In genomic region chr3:52055537-52056351, GRCh38 we compare ENCODE assay signal across 8 cellular contexts. TPM values are rescaled to one million over a fixed set of nuclear protein-coding genes. Genes with fewer than 3 reads are reported as not detected.
DNase-seq lines count a peak whose midpoint lies in the region; ATAC-seq and TF ChIP-seq lines count a peak whose summit lies in the region.

No MANE protein-coding gene starts in this region.

- no peaks in the 10 kb centered on the region for H3K27me3 ChIP-seq in CD4-positive, alpha-beta memory T cell (ENCODE audit: insufficient read depth, low read length)
- peaks cover 18% of the 10 kb centered on the region for H3K27me3 ChIP-seq in ectodermal cell (ENCODE audit: control insufficient read depth, insufficient read depth, low read length, poor library complexity, severe bottlenecking)

- H3K9me3 ChIP-seq in CD4-positive, alpha-beta memory T cell (ENCODE audit: control insufficient read depth in 1 of 2, low read length in 2 of 2) = no peaks in the 10 kb centered on the region
- H3K9me3 ChIP-seq in ectodermal cell (ENCODE audit: control insufficient read depth, low read length) = no peaks in the 10 kb centered on the region

- peaks cover 16 to 46% of the 10 kb centered on the region in 2 donors for H3K36me3 Mint-ChIP-seq in CD4-positive, alpha-beta memory T cell

- peak overlapping the region; percentile 72 to 84 for H3K4me3 ChIP-seq in CD4-positive, alpha-beta memory T cell (ENCODE audit: low read length in 2 of 2)
- H3K4me3 ChIP-seq in ectodermal cell (ENCODE audit: insufficient read depth, low read depth, low read length) = peak overlapping the region; percentile 56

- TF ChIP-seq RAD21 in Ishikawa (IDR thresholded peaks at IDR 0.05; ENCODE audit: low read depth) = peak; percentile 26; the same call in 1 of the 2 replicates

- no peaks in the 10 kb centered on the region for H3K27me3 Mint-ChIP-seq in CD4-positive, alpha-beta memory T cell
- no peaks in the 10 kb centered on the region for H3K27me3 Mint-ChIP-seq in stimulated activated naive CD8-positive, alpha-beta T cell treated with anti-CD3 and anti-CD28 coated beads, Interleukin-15, amount 100 ng/mL, for 72 hours

- peak; percentile 20 for ATAC-seq in GM19455 (IDR thresholded peaks at IDR 0.05; ENCODE audit: unreplicated experiment)
- ATAC-seq in stimulated activated naive CD8-positive, alpha-beta T cell treated with anti-CD3 and anti-CD28 coated beads, Interleukin-15, amount 100 ng/mL, for 72 hours = peak; percentile 24
- no peak for ATAC-seq in omental fat pad (ENCODE audit: low FRiP score)

- no peak for TF ChIP-seq CTCF in omental fat pad (IDR thresholded peaks at IDR 0.05)

- POLR2A ChIA-PET in CD4-positive, alpha-beta memory T cell (lab: Charles Lee; ENCODE audit: partially characterized antibody) = interaction anchor here (0.9 to 4.6 kb wide), 23 partner anchors 12 to 1443 kb away, joined by 3 to 46 read pairs (median 3); partner anchors contain the start of genes ABHD14A, ABHD14B, ACY1 and GLYCTK

- CTCF ChIA-PET in CD4-positive, alpha-beta memory T cell (lab: Charles Lee; ENCODE audit: partially characterized antibody) = interaction anchor here (0.7 to 6.7 kb wide), 9 partner anchors 19 to 180 kb away, joined by 3 to 97 read pairs (median 5); partner anchors contain the start of genes ACY1, PARP3, RPL29 and RRP9

- TF ChIP-seq EP300 in Ishikawa (IDR thresholded peaks at IDR 0.05; ENCODE audit: borderline replicate concordance) = no peak

- WGBS in ectodermal cell, 2 experiments = 1% methylated on average over 94 of the region's 94 CpGs

- DNase-seq in CD4-positive, alpha-beta memory T cell = peak; percentile 41 to 57 (median 52)
- peak; percentile 27 to 39 for DNase-seq in activated CD4-positive, alpha-beta T cell treated with anti-CD3 and anti-CD28 coated beads for 4 hours
- DNase-seq in mesenteric fat pad (ENCODE audit: low spot score) (peak; percentile 90), omental fat pad (ENCODE audit: low spot score) (no peak)
- DNase-seq in stimulated activated naive CD8-positive, alpha-beta T cell treated with anti-CD3 and anti-CD28 coated beads, Interleukin-15, amount 100 ng/mL, for 72 hours = peak; percentile 68 to 73

- peaks cover 7% of the 10 kb centered on the region for H3K36me3 ChIP-seq in CD4-positive, alpha-beta memory T cell (ENCODE audit: insufficient read depth, low read length)
- H3K36me3 ChIP-seq in ectodermal cell (ENCODE audit: control insufficient read depth, insufficient read depth, low read length) = peaks cover 6% of the 10 kb centered on the region

- peaks cover 0 to 2% (median 0%) of the 10 kb centered on the region in 8 donors for H3K9me3 Mint-ChIP-seq in CD4-positive, alpha-beta memory T cell
- no peaks in the 10 kb centered on the region for H3K9me3 Mint-ChIP-seq in stimulated activated naive CD8-positive, alpha-beta T cell treated with anti-CD3 and anti-CD28 coated beads, Interleukin-15, amount 100 ng/mL, for 72 hours

- peaks cover 29 to 58% (median 42%) of the 10 kb centered on the region in 4 donors for H3K4me1 Mint-ChIP-seq in CD4-positive, alpha-beta memory T cell
- peaks cover 60% of the 10 kb centered on the region for H3K4me1 Mint-ChIP-seq in stimulated activated naive CD8-positive, alpha-beta T cell treated with anti-CD3 and anti-CD28 coated beads, Interleukin-15, amount 100 ng/mL, for 72 hours

- H3K27ac ChIP-seq in CD4-positive, alpha-beta memory T cell (ENCODE audit: low read depth, low read length) = peak overlapping the region; percentile 67
- H3K27ac ChIP-seq in ectodermal cell (ENCODE audit: insufficient read depth, low read depth, low read length, poor library complexity, severe bottlenecking) = no peak overlapping the region

- peak overlapping the region; percentile 81 to 95 (median 92) for H3K4me3 Mint-ChIP-seq in CD4-positive, alpha-beta memory T cell
- peak overlapping the region; percentile 91 to 96 for H3K4me3 Mint-ChIP-seq in stimulated activated naive CD8-positive, alpha-beta T cell treated with anti-CD3 and anti-CD28 coated beads, Interleukin-15, amount 100 ng/mL, for 72 hours

- peak overlapping the region; percentile 82 to 94 (median 90) for H3K27ac Mint-ChIP-seq in CD4-positive, alpha-beta memory T cell
- H3K27ac Mint-ChIP-seq in stimulated activated naive CD8-positive, alpha-beta T cell treated with anti-CD3 and anti-CD28 coated beads, Interleukin-15, amount 100 ng/mL, for 72 hours = peak overlapping the region; percentile 91 to 99

- peaks cover 56% of the 10 kb centered on the region for H3K4me1 ChIP-seq in CD4-positive, alpha-beta memory T cell (ENCODE audit: insufficient read depth, low read length)
- peaks cover 22% of the 10 kb centered on the region for H3K4me1 ChIP-seq in ectodermal cell (ENCODE audit: control insufficient read depth, insufficient read depth, low read length)

- intact Hi-C loops in CD4-positive, alpha-beta memory T cell (cut with micrococcal nuclease) = loop anchor here (2.0 kb wide), 1 partner anchor 555 kb away; the partner anchor contains the start of gene DCAF1

TF ChIP-seq in Ishikawa, 13 proteins besides CTCF, POLR2A, EP300 and RAD21:
- TF ChIP-seq YY1 (IDR thresholded peaks at IDR 0.05; ENCODE audit: low read depth) (0 out of 2 replicates have a peak, but pooled peaks have one; percentile 52), MAX (IDR thresholded peaks at IDR 0.05) (peak; percentile 99), USF1 (IDR thresholded peaks at IDR 0.05) (no peak), ZBTB7A (IDR thresholded peaks at IDR 0.05; ENCODE audit: low read depth) (peak; percentile 71; the same call in 1 of the 2 replicates)

RNA-seq across cellular contexts. Expression of gene DUSP7, which starts 0.6 kb away (rescaled TPM):
- total RNA-seq in CD4-positive, alpha-beta memory T cell = 10 to 100 TPM; 43.6 to 44.7 TPM
- polyA plus RNA-seq in CD4-positive, alpha-beta memory T cell = 10 to 100 TPM in 1 of 2 donors, 1 to 10 TPM in 1; 2.8 to 10.2 TPM
- polyA plus RNA-seq in ectodermal cell (2013, experiment 1 of 4) = 16.7 TPM
- polyA plus RNA-seq in ectodermal cell (2013, experiment 2 of 4) = 12.5 TPM
- 9.1 TPM for polyA plus RNA-seq in ectodermal cell (2013, experiment 3 of 4)
- polyA plus RNA-seq in ectodermal cell (2013, experiment 4 of 4) = 9.6 TPM
- total RNA-seq in mesenteric fat pad (17.2 TPM), omental fat pad (10 to 100 TPM in 3 of 4 donors, 1 to 10 TPM in 1; 5.5 to 22.2 (median 16.8) TPM)
